Comparison of ENCODE assay signal across 25 cellular contexts in genomic region chr11:44748606-44749005, GRCh38.
"Had no signal": no experiment of that assay in that cellular context is flagged by ENCODE, and none has a peak within 500 bp of the region (broad histone marks: within the 10 kb centered on the region; RNA-seq: fewer than 3 reads in every experiment).

No MANE protein-coding gene starts in this region.

- H3K27me3 ChIP-seq: ascending aorta, esophagus squamous epithelium, hepatocyte, stomach, suprapubic skin, tibial artery had no signal

- ATAC-seq: activated CD8-positive, alpha-beta T cell treated with anti-CD3 and anti-CD28 coated beads for 36 hours; natural killer cell; stimulated activated naive B cell treated with anti-CD40 and anti-IgM and Interleukin-4, amounts not matched to agents 10 μg/mL and 1 μg/mL and 100 μg/mL, for 72 hours had no signal

- H3K36me3 ChIP-seq: ascending aorta, brain microvascular endothelial cell, esophagus squamous epithelium, stomach, suprapubic skin, tibial artery had no signal

- H3K9me3 Mint-ChIP-seq: activated B cell treated with CpG ODN at 0.5 μM for 24 hours; activated CD8-positive, alpha-beta T cell treated with anti-CD3 and anti-CD28 coated beads for 36 hours; activated naive CD8-positive, alpha-beta T cell treated with anti-CD3 and anti-CD28 coated beads for 36 hours; memory B cell; natural killer cell; stimulated activated naive B cell treated with anti-CD40 and anti-IgM and Interleukin-4, amounts not matched to agents 10 μg/mL and 1 μg/mL and 100 μg/mL, for 72 hours; T-cell; T-helper 2 cell treated with Interferon-gamma antibody and Interleukin-4, amounts not matched to agents 5 μg/mL and 100 μg/mL, for 36 hours had no signal

- H3K27ac Mint-ChIP-seq: activated B cell treated with CpG ODN at 0.5 μM for 24 hours; activated CD8-positive, alpha-beta T cell treated with anti-CD3 and anti-CD28 coated beads for 36 hours; activated naive CD8-positive, alpha-beta T cell treated with anti-CD3 and anti-CD28 coated beads for 36 hours; memory B cell; natural killer cell; stimulated activated naive B cell treated with anti-CD40 and anti-IgM and Interleukin-4, amounts not matched to agents 10 μg/mL and 1 μg/mL and 100 μg/mL, for 72 hours; T-helper 2 cell treated with Interferon-gamma antibody and Interleukin-4, amounts not matched to agents 5 μg/mL and 100 μg/mL, for 36 hours had no signal

- H3K36me3 Mint-ChIP-seq: activated naive CD8-positive, alpha-beta T cell treated with anti-CD3 and anti-CD28 coated beads for 36 hours; memory B cell; natural killer cell; stimulated activated naive B cell treated with anti-CD40 and anti-IgM and Interleukin-4, amounts not matched to agents 10 μg/mL and 1 μg/mL and 100 μg/mL, for 72 hours had no signal

- H3K27ac ChIP-seq: ascending aorta, brain microvascular endothelial cell, hepatocyte, suprapubic skin, tibial artery had no signal

- H3K4me3 ChIP-seq: ascending aorta, esophagus squamous epithelium, hepatocyte, smooth muscle cell, stomach, suprapubic skin, tibial artery had no signal

- H3K27me3 Mint-ChIP-seq: activated B cell treated with CpG ODN at 0.5 μM for 24 hours; activated CD8-positive, alpha-beta T cell treated with anti-CD3 and anti-CD28 coated beads for 36 hours; activated naive CD8-positive, alpha-beta T cell treated with anti-CD3 and anti-CD28 coated beads for 36 hours; memory B cell; T-cell had no signal

- H3K9me3 ChIP-seq: ascending aorta, esophagus squamous epithelium, stomach, suprapubic skin, tibial artery had no signal

- H3K4me1 Mint-ChIP-seq: activated B cell treated with CpG ODN at 0.5 μM for 24 hours; memory B cell; natural killer cell; stimulated activated naive B cell treated with anti-CD40 and anti-IgM and Interleukin-4, amounts not matched to agents 10 μg/mL and 1 μg/mL and 100 μg/mL, for 72 hours had no signal

- H3K4me3 Mint-ChIP-seq: activated B cell treated with CpG ODN at 0.5 μM for 24 hours; activated CD8-positive, alpha-beta T cell treated with anti-CD3 and anti-CD28 coated beads for 36 hours; activated naive CD8-positive, alpha-beta T cell treated with anti-CD3 and anti-CD28 coated beads for 36 hours; memory B cell; natural killer cell; stimulated activated naive B cell treated with anti-CD40 and anti-IgM and Interleukin-4, amounts not matched to agents 10 μg/mL and 1 μg/mL and 100 μg/mL, for 72 hours; T-helper 2 cell treated with Interferon-gamma antibody and Interleukin-4, amounts not matched to agents 5 μg/mL and 100 μg/mL, for 36 hours had no signal

- DNase-seq: activated B cell treated with CpG ODN at 0.5 μM for 24 hours; activated CD4-positive, alpha-beta T cell treated with anti-CD3 and anti-CD28 coated beads, Interleukin-2, amount 50 U/mL, for 1 hour; activated CD8-positive, alpha-beta T cell treated with anti-CD3 and anti-CD28 coated beads for 36 hours; activated effector memory CD4-positive, alpha-beta T cell treated with Interleukin-2 at 50 U/mL for 16 hours; activated naive CD4-positive, alpha-beta T cell treated with Interleukin-2 at 50 U/mL for 16 hours; activated naive CD8-positive, alpha-beta T cell treated with anti-CD3 and anti-CD28 coated beads for 36 hours; activated T-cell treated with anti-CD3 and anti-CD28 coated beads, Interleukin-2, amount 50 U/mL, for 48 hours; brain microvascular endothelial cell; caudate nucleus; esophagus squamous epithelium; glutamatergic neuron; natural killer cell; stimulated activated CD4-positive, alpha-beta T cell treated with anti-CD3 and anti-CD28 coated beads, Interleukin-1b, Interleukin-23, amount 100 ng/mL, for 48 hours; stimulated activated CD4-positive, alpha-beta T cell treated with anti-CD3 and anti-CD28 coated beads, Interleukin-4, amount 100 ng/mL, for 4 hours; stimulated activated CD8-positive, alpha-beta memory T cell treated with anti-CD3 and anti-CD28 coated beads, Interleukin-4, amount 100 ng/mL, for 48 hours; stimulated activated naive B cell treated with anti-CD40 and anti-IgM and Interleukin-4, amounts not matched to agents 10 μg/mL and 1 μg/mL and 100 μg/mL, for 72 hours; stomach; T-cell had no signal
